19 cellular contexts compared by ENCODE assay signal in the genomic region with DNA sequence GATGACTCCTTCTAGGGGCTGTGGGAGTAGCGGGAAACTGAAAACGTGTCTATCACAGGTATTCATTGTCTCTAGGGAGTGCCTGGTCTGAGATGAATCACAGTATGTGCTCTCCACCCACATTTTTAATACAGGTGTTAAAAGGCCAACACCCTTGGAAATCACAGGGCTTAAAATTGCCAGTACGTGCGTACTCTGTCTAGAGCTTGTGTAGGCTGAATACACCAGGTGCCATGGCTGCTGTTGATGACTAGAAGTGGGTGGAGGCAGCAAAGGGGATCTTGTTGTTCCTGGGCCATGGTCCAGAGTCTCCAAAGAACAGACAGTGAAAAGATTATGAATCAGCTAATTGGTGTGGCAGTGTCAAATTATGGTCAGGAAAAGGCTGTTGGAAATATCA. TPM values are rescaled to one million over a fixed set of nuclear protein-coding genes. Genes with fewer than 3 reads are reported as not detected.
A peak's percentile ranks its signal among the peaks of the same experiment; 100 is the strongest.
DNase-seq lines count a peak whose midpoint lies in the region; ATAC-seq and TF ChIP-seq lines count a peak whose summit lies in the region.
"Had no signal": no experiment of that assay in that cellular context is flagged by ENCODE, and none has a peak within 500 bp of the region (broad histone marks: within the 10 kb centered on the region; RNA-seq: fewer than 3 reads in every experiment).

No MANE protein-coding gene starts in this region.

- no peaks in the 10 kb centered on the region for H3K9me3 ChIP-seq in vagina
- H3K9me3 ChIP-seq: BLaER1 had no signal

- intact Hi-C loops in vagina (cut with DNase I): no loop called here

- H3K4me1 ChIP-seq in vagina: peaks cover 7% of the 10 kb centered on the region
- H3K4me1 ChIP-seq: BLaER1 had no signal

- in situ Hi-C loops in astrocyte of the cerebellum (cut with HindIII; ENCODE audit: low sequenced_read_pairs): loop anchor here (5.0 kb wide), 1 partner anchor 42 kb away; no protein-coding TSS in a partner anchor

- H3K36me3 ChIP-seq in vagina: no peaks in the 10 kb centered on the region
- H3K36me3 ChIP-seq: BLaER1, cardiac muscle cell had no signal

- H3K4me3 ChIP-seq in astrocyte of the cerebellum (ENCODE audit: low read depth, low read length) (no peak overlapping the region), vagina (no peak overlapping the region)
- H3K4me3 ChIP-seq: BLaER1, cardiac muscle cell had no signal

- H3K27ac ChIP-seq in vagina: peak overlapping the region; percentile 66
- H3K27ac ChIP-seq: BLaER1, cardiac muscle cell had no signal

- ATAC-seq in GM18909 (IDR thresholded peaks at IDR 0.05; ENCODE audit: poor library complexity, unreplicated experiment): no peak
- ATAC-seq in HG02884 (IDR thresholded peaks at IDR 0.05; ENCODE audit: unreplicated experiment): no peak
- no peak for ATAC-seq in GM19328 (IDR thresholded peaks at IDR 0.05; ENCODE audit: unreplicated experiment)
- ATAC-seq: activated T-cell treated with anti-CD3 and anti-CD28 coated beads, Interleukin-2, amount 50 U/mL, for 72 hours; HepG2 had no signal

- DNase-seq in NCI-H748 (lab: John Stamatoyannopoulos, UW; ENCODE audit: unreplicated experiment) (peak; percentile 11), NCI-H748 treated with DMSO at 0.1 percent for 48 hours (lab: John Stamatoyannopoulos, UW) (no peak), astrocyte of the cerebellum (ENCODE audit: low read depth) (peak; percentile 20), kidney tubule cell (ENCODE audit: low spot score) (peak; percentile 51), vagina (ENCODE audit: extremely low spot score in 2 of 2) (peak in 1 of 2 donors; percentile 90)
- DNase-seq: activated CD4-positive, CD25-positive, alpha-beta regulatory T cell; activated naive CD8-positive, alpha-beta T cell treated with anti-CD3 and anti-CD28 coated beads, Interleukin-2, amount 10 ng/mL, durations not matched to agents 7 days and 5 days; activated T-cell treated with anti-CD3 and anti-CD28 coated beads, Interleukin-2, amount 50 U/mL, for 72 hours; GOT3; NCI-H2081 treated with DMSO at 0.1 percent for 48 hours; NCI-H524; small intestine had no signal

- no peak for TF ChIP-seq POLR2A in vagina (IDR thresholded peaks at IDR 0.05)

- no peaks in the 10 kb centered on the region for H3K27me3 ChIP-seq in vagina
- H3K27me3 ChIP-seq: BLaER1, cardiac muscle cell had no signal

- TF ChIP-seq CTCF in astrocyte of the cerebellum (IDR thresholded peaks at IDR 0.05; ENCODE audit: low read depth, low read length, missing control alignments) (no peak), vagina (IDR thresholded peaks at IDR 0.05) (no peak)

RNA-seq across cellular contexts. Expression of a gene that starts 35.1 kb away (rescaled TPM):
- 41.7 TPM for total RNA-seq in vagina
- total RNA-seq: activated naive CD8-positive, alpha-beta T cell treated with anti-CD3 and anti-CD28 coated beads, Interleukin-2, amount 10 ng/mL, durations not matched to agents 7 days and 5 days; activated T-cell treated with anti-CD3 and anti-CD28 coated beads, Interleukin-2, amount 50 U/mL, for 72 hours; HepG2; OCI-LY7 had no signal
